In genomic region chr11:68406318-68407313, GRCh38 we compare ENCODE assay signal across 15 cellular contexts. TPM values are rescaled to one million over a fixed set of nuclear protein-coding genes. Genes with fewer than 3 reads are reported as not detected.
A peak's percentile ranks its signal among the peaks of the same experiment; 100 is the strongest.
DNase-seq lines count a peak whose midpoint lies in the region; ATAC-seq and TF ChIP-seq lines count a peak whose summit lies in the region.
"Had no signal": no experiment of that assay in that cellular context is flagged by ENCODE, and none has a peak within 500 bp of the region (broad histone marks: within the 10 kb centered on the region; RNA-seq: fewer than 3 reads in every experiment).

No MANE protein-coding gene starts in this region.

- ATAC-seq in RWPE2 (ENCODE audit: low read depth) (no peak), left lung (peak; percentile 89), GM18861 (IDR thresholded peaks at IDR 0.05; ENCODE audit: unreplicated experiment) (no peak)
- ATAC-seq: activated T-cell treated with anti-CD3 and anti-CD28 coated beads, Interleukin-2, amount 50 U/mL, for 72 hours had no signal

- H3K36me3 ChIP-seq in RWPE2 (ENCODE audit: low read depth) (peaks cover 47% of the 10 kb centered on the region), left lung (peaks cover 0 to 30% of the 10 kb centered on the region in 2 donors), stomach smooth muscle (ENCODE audit: control insufficient read depth in 2 of 2, insufficient read depth in 2 of 2, low read length in 2 of 2) (peaks cover 32 to 50% of the 10 kb centered on the region in 2 donors), suprapubic skin (peaks cover 64% of the 10 kb centered on the region)

- H3K4me3 Mint-ChIP-seq in CD14-positive monocyte, result no peak overlapping the region
- H3K4me3 Mint-ChIP-seq: activated T-cell treated with anti-CD3 and anti-CD28 coated beads, Interleukin-2, amount 50 U/mL, for 72 hours; B cell had no signal

- no peak for TF ChIP-seq POLR2A in suprapubic skin (IDR thresholded peaks at IDR 0.05)

- no peak overlapping the region for H3K9ac ChIP-seq in stomach smooth muscle (ENCODE audit: low read length in 2 of 2)

- TF ChIP-seq EP300 in suprapubic skin (IDR thresholded peaks at IDR 0.05), result no peak

- TF ChIP-seq CTCF in RWPE2 (IDR thresholded peaks at IDR 0.05; ENCODE audit: poor library complexity, severe bottlenecking), result no peak
- TF ChIP-seq CTCF in left lung (IDR thresholded peaks at IDR 0.05), result no peak
- TF ChIP-seq CTCF in suprapubic skin (IDR thresholded peaks at IDR 0.05), result no peak
- TF ChIP-seq CTCF in CD14-positive monocyte (IDR thresholded peaks at IDR 0.05), result no peak

- H3K4me1 Mint-ChIP-seq in CD14-positive monocyte, result peaks cover under 1% of the 10 kb centered on the region
- H3K4me1 Mint-ChIP-seq: B cell had no signal

- DNase-seq in HuH-7 (ENCODE audit: low spot score), result peak; percentile 98
- DNase-seq in RWPE2 (ENCODE audit: low spot score), result peak; percentile 37
- DNase-seq in left lung, result peak in 1 of 2 donors; percentile 51
- DNase-seq in suprapubic skin (ENCODE audit: low spot score in 2 of 2), result no peak
- DNase-seq in CD14-positive monocyte (ENCODE audit: low spot score), result no peak
- DNase-seq: activated T-cell treated with anti-CD3 and anti-CD28 coated beads, Interleukin-2, amount 50 U/mL, for 72 hours; brain microvascular endothelial cell; KBM-7; NCI-H1105; stimulated activated CD4-positive, alpha-beta T cell treated with anti-CD3 and anti-CD28 coated beads, Interleukin-2, amount 100 ng/mL, for 48 hours; WERI-Rb-1 had no signal

- peaks cover 0 to 1% of the 10 kb centered on the region in 2 donors for H3K36me3 Mint-ChIP-seq in CD14-positive monocyte

- peaks cover 0 to 3% (median 0%) of the 10 kb centered on the region in 3 donors for H3K27me3 Mint-ChIP-seq in CD14-positive monocyte (ENCODE audit: low read depth in 3 of 3)
- H3K27me3 Mint-ChIP-seq: B cell had no signal

- WGBS in suprapubic skin, result 86% methylated on average over 19 of the region's 34 CpGs

- no peak overlapping the region for H3K27ac ChIP-seq in RWPE2 (ENCODE audit: poor library complexity, severe bottlenecking)
- H3K27ac ChIP-seq in left lung, result peak overlapping the region; percentile 73 to 74
- peak overlapping the region; percentile 24 for H3K27ac ChIP-seq in stomach smooth muscle (ENCODE audit: low read length)
- H3K27ac ChIP-seq in suprapubic skin, result no peak overlapping the region
- H3K27ac ChIP-seq: brain microvascular endothelial cell, HL-60, WERI-Rb-1 had no signal

- H3K9me3 Mint-ChIP-seq in CD14-positive monocyte, result no peaks in the 10 kb centered on the region
- H3K9me3 Mint-ChIP-seq: activated T-cell treated with anti-CD3 and anti-CD28 coated beads, Interleukin-2, amount 50 U/mL, for 72 hours had no signal

- H3K9me3 ChIP-seq in RWPE2 (ENCODE audit: severe bottlenecking) (no peaks in the 10 kb centered on the region), left lung (no peaks in the 10 kb centered on the region), stomach smooth muscle (ENCODE audit: control insufficient read depth in 2 of 2, low read length in 2 of 2) (no peaks in the 10 kb centered on the region), suprapubic skin (no peaks in the 10 kb centered on the region)

- H3K4me1 ChIP-seq in RWPE2 (ENCODE audit: insufficient read depth, poor library complexity, severe bottlenecking) (no peaks in the 10 kb centered on the region), left lung (peaks cover 0 to 14% of the 10 kb centered on the region in 2 donors), stomach smooth muscle (ENCODE audit: control insufficient read depth, insufficient read depth, low read length) (peaks cover 13% of the 10 kb centered on the region), suprapubic skin (no peaks in the 10 kb centered on the region)

- H3K4me3 ChIP-seq in RWPE2 (ENCODE audit: severe bottlenecking), result no peak overlapping the region
- no peak overlapping the region for H3K4me3 ChIP-seq in left lung
- no peak overlapping the region for H3K4me3 ChIP-seq in stomach smooth muscle (ENCODE audit: low read length in 2 of 2)
- H3K4me3 ChIP-seq in suprapubic skin, result no peak overlapping the region

- intact Hi-C loops in left lung (cut with DNase I) (no loop called here), CD14-positive monocyte (cut with micrococcal nuclease) (no loop called here)

- H3K27ac Mint-ChIP-seq in CD14-positive monocyte, result no peak overlapping the region
- H3K27ac Mint-ChIP-seq: activated T-cell treated with anti-CD3 and anti-CD28 coated beads, Interleukin-2, amount 50 U/mL, for 72 hours; B cell had no signal

- H3K27me3 ChIP-seq in RWPE2 (ENCODE audit: insufficient read depth, poor library complexity, severe bottlenecking), result no peaks in the 10 kb centered on the region
- H3K27me3 ChIP-seq in left lung, result no peaks in the 10 kb centered on the region
- H3K27me3 ChIP-seq in stomach smooth muscle (ENCODE audit: control insufficient read depth in 1 of 2, insufficient read depth in 2 of 2, low read length in 2 of 2), result no peaks in the 10 kb centered on the region
- no peaks in the 10 kb centered on the region for H3K27me3 ChIP-seq in suprapubic skin
- H3K27me3 ChIP-seq: brain microvascular endothelial cell had no signal

RNA-seq across cellular contexts. Expression of gene PPP6R3, which starts 53.9 kb away (rescaled TPM):
- total RNA-seq in left lung (10 to 100 TPM; 84.6 to 96.8 TPM), suprapubic skin (100 to 1,000 TPM in 1 of 4 donors, 10 to 100 TPM in 3; 81.8 to 197 (median 97.0) TPM)
- polyA plus RNA-seq in CD14-positive monocyte, result 10 to 100 TPM; 22.9 to 38.1 TPM

Comparison
In these comparisons a context has a peak if more than half of its experiments do, and no peak if none do; other contexts are left out.
1. DNase-seq: peak in HuH-7 (single experiment) and RWPE2 (single experiment); none in suprapubic skin (0 of 2) and CD14-positive monocyte (single experiment).
2. H3K27ac ChIP-seq: peak in left lung (2 of 2) and stomach smooth muscle (single experiment); none in RWPE2 (single experiment) and suprapubic skin (single experiment).